Comparison of ENCODE assay signal across 27 cellular contexts in the genomic region with DNA sequence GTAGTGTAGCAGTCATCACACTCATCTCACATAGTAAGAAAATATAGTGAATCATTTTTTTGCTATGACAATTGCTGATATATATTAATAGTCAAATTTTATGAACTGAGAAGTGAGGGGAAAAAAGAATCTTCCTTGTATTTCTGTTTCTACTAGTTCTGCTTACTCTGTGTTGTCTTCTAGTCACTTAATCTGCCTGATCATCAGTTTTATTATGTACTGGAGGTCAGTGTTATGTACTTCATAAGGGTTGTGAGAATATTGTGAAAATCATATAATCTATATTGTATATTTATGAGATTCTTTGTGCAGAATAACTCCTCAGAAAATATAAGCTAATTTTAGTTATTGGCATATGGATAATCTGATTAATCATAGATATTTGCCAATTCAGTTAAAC.
"Had no signal": no experiment of that assay in that cellular context is flagged by ENCODE, and none has a peak within 500 bp of the region (broad histone marks: within the 10 kb centered on the region; RNA-seq: fewer than 3 reads in every experiment).

No MANE protein-coding gene starts in this region.

- H3K27ac ChIP-seq: stomach, suprapubic skin, testis, thoracic aorta, thyroid gland, tibial artery, tibial nerve, transverse colon, upper lobe of left lung, upper lobe of right lung, uterus, vagina had no signal

- H3K4me3 ChIP-seq: stomach, suprapubic skin, testis, thoracic aorta, thyroid gland, tibial artery, tibial nerve, transverse colon, upper lobe of left lung, upper lobe of right lung, uterus, vagina had no signal

- H3K9me3 ChIP-seq: stomach, suprapubic skin, testis, thoracic aorta, thyroid gland, tibial artery, tibial nerve, transverse colon, upper lobe of left lung, upper lobe of right lung, uterus, vagina had no signal

- H3K36me3 ChIP-seq: stomach, suprapubic skin, thoracic aorta, thyroid gland, tibial artery, tibial nerve, transverse colon, upper lobe of left lung, upper lobe of right lung, uterus, vagina had no signal

- FAIRE-seq: urothelium cell line had no signal

- DNase-seq: stimulated activated CD4-positive, alpha-beta T cell treated with anti-CD3 and anti-CD28 coated beads, Interleukin-2, amount 100 ng/mL, for 48 hours; stimulated activated CD4-positive, alpha-beta T cell treated with anti-CD3 and anti-CD28 coated beads, Interleukin-4, amount 100 ng/mL, for 1 hour; stimulated activated CD4-positive, alpha-beta T cell treated with anti-CD3 and anti-CD28 coated beads, Interleukin-4, amount 100 ng/mL, for 24 hours; stimulated activated CD4-positive, alpha-beta T cell treated with anti-CD3 and anti-CD28 coated beads, Interleukin-4, amount 100 ng/mL, for 4 hours; stimulated activated CD8-positive, alpha-beta memory T cell treated with anti-CD3 and anti-CD28 coated beads, Interleukin-4, amount 100 ng/mL, for 48 hours; stimulated activated naive B cell treated with anti-CD40 and anti-IgM and Interleukin-4, amounts not matched to agents 10 μg/mL and 1 μg/mL and 100 μg/mL, for 72 hours; stimulated activated naive CD4-positive, alpha-beta T cell; stimulated activated naive CD4-positive, alpha-beta T cell treated with Interleukin-2 at 50 U/mL for 16 hours; stimulated activated naive CD8-positive, alpha-beta T cell treated with anti-CD3 and anti-CD28 coated beads, Interleukin-15, amount 100 ng/mL, for 72 hours; stimulated activated naive CD8-positive, alpha-beta T cell treated with anti-CD3 and anti-CD28 coated beads, Interleukin-15, Interleukin-2, amounts not matched to agents 100 U/mL and 50 U/mL, for 24 hours; stomach; substantia nigra; testis; thyroid gland; tibial artery; transverse colon; trophoblast cell; upper lobe of left lung; upper lobe of right lung; uterus had no signal

- ATAC-seq: stimulated activated effector memory CD8-positive, alpha-beta T cell treated with anti-CD3 and anti-CD28 coated beads, Interleukin-12 subunit alpha, Interleukin-12 subunit beta, amount 100 ng/mL, for 72 hours; stimulated activated memory B cell treated with anti-CD40 and anti-IgM and Interleukin-4, amounts not matched to agents 10 μg/mL and 1 μg/mL and 100 μg/mL, for 72 hours; stimulated activated naive B cell treated with anti-CD40 and anti-IgM and Interleukin-4, amounts not matched to agents 10 μg/mL and 1 μg/mL and 100 μg/mL, for 72 hours; stimulated activated naive CD8-positive, alpha-beta T cell treated with anti-CD3 and anti-CD28 coated beads, Interleukin-15, amount 100 ng/mL, for 72 hours; stimulated activated naive CD8-positive, alpha-beta T cell treated with anti-CD3 and anti-CD28 coated beads, Interleukin-15, Interleukin-2, amounts not matched to agents 100 U/mL and 50 U/mL, for 24 hours; upper lobe of right lung had no signal

- H3K4me1 ChIP-seq: stomach, suprapubic skin, testis, thyroid gland, tibial artery, tibial nerve, transverse colon, upper lobe of left lung, upper lobe of right lung, uterus, vagina had no signal

- H3K27me3 ChIP-seq: stomach, suprapubic skin, testis, thyroid gland, tibial artery, tibial nerve, transverse colon, upper lobe of left lung, upper lobe of right lung, uterus, vagina had no signal
